13 cellular contexts compared by ENCODE assay signal in genomic region chr6:169046483-169047192, GRCh38.
DNase-seq lines count a peak whose midpoint lies in the region; ATAC-seq, FAIRE-seq and TF ChIP-seq lines count a peak whose summit lies in the region.
"Had no signal": no experiment of that assay in that cellular context is flagged by ENCODE, and none has a peak within 500 bp of the region (broad histone marks: within the 10 kb centered on the region; RNA-seq: fewer than 3 reads in every experiment).

No MANE protein-coding gene starts in this region.

- H3K79me2 ChIP-seq in GM23338 (replicated peaks; ENCODE audit: insufficient read depth), result no peaks in the 10 kb centered on the region

- FAIRE-seq in urothelium cell line (lab: Jason Lieb, UNC), result peak; percentile 48
- FAIRE-seq: small intestine had no signal

- H3K4me3 ChIP-seq in GM23338, result no peak overlapping the region

- H4K20me1 ChIP-seq in GM23338 (replicated peaks; ENCODE audit: insufficient read depth), result no peaks in the 10 kb centered on the region

- TF ChIP-seq CTCF in foreskin keratinocyte (conservative IDR thresholded peaks at IDR 0.05) (no peak), GM23338 (conservative IDR thresholded peaks at IDR 0.05; ENCODE audit: low read depth in 2 of 2) (no peak)

- intact Hi-C loops in activated T-helper 1 cell treated with anti-CD3 and anti-CD28 coated beads, Interleukin-12 subunit alpha, Interleukin-12 subunit beta, Interleukin-2, Interleukin-4 antibody, amounts not matched to agents 30 ng/mL and 10 ng/mL and 1 ng/mL, durations not matched to agents 14 hours and 24 hours and 36 hours (cut with micrococcal nuclease), result no loop called here

- H3F3A ChIP-seq in GM23338 (replicated peaks; ENCODE audit: low read depth), result no peaks in the 10 kb centered on the region

- H3K4me1 Mint-ChIP-seq in activated T-helper 1 cell treated with anti-CD3 and anti-CD28 coated beads, Interleukin-12 subunit alpha, Interleukin-12 subunit beta, Interleukin-2, Interleukin-4 antibody, amounts not matched to agents 30 ng/mL and 10 ng/mL and 1 ng/mL, durations not matched to agents 14 hours and 24 hours and 36 hours (ENCODE audit: low read depth), result no peaks in the 10 kb centered on the region
- H3K4me1 Mint-ChIP-seq in GM23338, result no peaks in the 10 kb centered on the region

- H3K27ac Mint-ChIP-seq in activated T-helper 1 cell treated with anti-CD3 and anti-CD28 coated beads, Interleukin-12 subunit alpha, Interleukin-12 subunit beta, Interleukin-2, Interleukin-4 antibody, amounts not matched to agents 30 ng/mL and 10 ng/mL and 1 ng/mL, durations not matched to agents 14 hours and 24 hours and 36 hours, result peak overlapping the region; percentile 37
- no peak overlapping the region for H3K27ac Mint-ChIP-seq in GM23338

- H3K27me3 Mint-ChIP-seq in activated T-helper 1 cell treated with anti-CD3 and anti-CD28 coated beads, Interleukin-12 subunit alpha, Interleukin-12 subunit beta, Interleukin-2, Interleukin-4 antibody, amounts not matched to agents 30 ng/mL and 10 ng/mL and 1 ng/mL, durations not matched to agents 14 hours and 24 hours and 36 hours (ENCODE audit: insufficient read depth), result no peaks in the 10 kb centered on the region
- H3K27me3 Mint-ChIP-seq in GM23338 (ENCODE audit: insufficient read depth, low read depth, poor library complexity), result peaks cover 5% of the 10 kb centered on the region

- H3K36me3 ChIP-seq in GM23338 (ENCODE audit: insufficient read depth), result no peaks in the 10 kb centered on the region

- H3K36me3 Mint-ChIP-seq in activated T-helper 1 cell treated with anti-CD3 and anti-CD28 coated beads, Interleukin-12 subunit alpha, Interleukin-12 subunit beta, Interleukin-2, Interleukin-4 antibody, amounts not matched to agents 30 ng/mL and 10 ng/mL and 1 ng/mL, durations not matched to agents 14 hours and 24 hours and 36 hours (ENCODE audit: low read depth), result no peaks in the 10 kb centered on the region
- no peaks in the 10 kb centered on the region for H3K36me3 Mint-ChIP-seq in GM23338 (ENCODE audit: low read depth)

- H3K4me1 ChIP-seq in foreskin keratinocyte (no peaks in the 10 kb centered on the region), GM23338 (ENCODE audit: insufficient read depth) (no peaks in the 10 kb centered on the region)

- DNase-seq in NCI-H2029 treated with DMSO at 0.1 percent for 48 hours (lab: John Stamatoyannopoulos, UW) (peak; percentile 33), NCI-H2029 (lab: John Stamatoyannopoulos, UW) (no peak), foreskin keratinocyte (peak in 1 of 2 donors; percentile 53), urothelium cell line (ENCODE audit: low spot score) (peak; percentile 71), GF-D8 (lab: John Stamatoyannopoulos, UW) (no peak), GM23338 (ENCODE audit: low spot score) (no peak)
- DNase-seq in activated T-helper 1 cell treated with anti-CD3 and anti-CD28 coated beads, Interleukin-12 subunit alpha, Interleukin-12 subunit beta, Interleukin-2, Interleukin-4 antibody, amounts not matched to agents 30 ng/mL and 10 ng/mL and 1 ng/mL, durations not matched to agents 14 hours and 24 hours and 36 hours (ENCODE audit: low spot score), result no peak
- DNase-seq: COR-L47; effector CD8-positive, alpha-beta T cell; NCI-H2227 treated with DMSO at 0.1 percent for 48 hours; small intestine had no signal

- no peak overlapping the region for H3K4me3 Mint-ChIP-seq in activated T-helper 1 cell treated with anti-CD3 and anti-CD28 coated beads, Interleukin-12 subunit alpha, Interleukin-12 subunit beta, Interleukin-2, Interleukin-4 antibody, amounts not matched to agents 30 ng/mL and 10 ng/mL and 1 ng/mL, durations not matched to agents 14 hours and 24 hours and 36 hours
- H3K4me3 Mint-ChIP-seq in GM23338, result no peak overlapping the region

- H3K9me3 Mint-ChIP-seq in activated T-helper 1 cell treated with anti-CD3 and anti-CD28 coated beads, Interleukin-12 subunit alpha, Interleukin-12 subunit beta, Interleukin-2, Interleukin-4 antibody, amounts not matched to agents 30 ng/mL and 10 ng/mL and 1 ng/mL, durations not matched to agents 14 hours and 24 hours and 36 hours, result no peaks in the 10 kb centered on the region
- no peaks in the 10 kb centered on the region for H3K9me3 Mint-ChIP-seq in GM23338

- H3K4me2 ChIP-seq in GM23338, result no peak overlapping the region

- no peak overlapping the region for H2AFZ ChIP-seq in GM23338

- H3K27me3 ChIP-seq in foreskin keratinocyte (no peaks in the 10 kb centered on the region), GM23338 (ENCODE audit: insufficient read depth) (no peaks in the 10 kb centered on the region)

- ATAC-seq in foreskin keratinocyte, result peak; percentile 41
- ATAC-seq in HG03139 (IDR thresholded peaks at IDR 0.05; ENCODE audit: unreplicated experiment), result no peak
- ATAC-seq in GM23338, result no peak

- H3K9me2 ChIP-seq in GM23338 (ENCODE audit: insufficient read depth), result 0 out of 2 replicates have a peak, but pooled peaks cover 3% of the 10 kb centered on the region

- H3K27ac ChIP-seq in foreskin keratinocyte (no peak overlapping the region), GM23338 (ENCODE audit: low read depth) (no peak overlapping the region)
- H3K27ac ChIP-seq: 22Rv1 had no signal

TF ChIP-seq in GM23338, 12 proteins besides CTCF, POLR2A, EP300 and RAD21 (continues in another document):
- TF ChIP-seq, protein P1, sequence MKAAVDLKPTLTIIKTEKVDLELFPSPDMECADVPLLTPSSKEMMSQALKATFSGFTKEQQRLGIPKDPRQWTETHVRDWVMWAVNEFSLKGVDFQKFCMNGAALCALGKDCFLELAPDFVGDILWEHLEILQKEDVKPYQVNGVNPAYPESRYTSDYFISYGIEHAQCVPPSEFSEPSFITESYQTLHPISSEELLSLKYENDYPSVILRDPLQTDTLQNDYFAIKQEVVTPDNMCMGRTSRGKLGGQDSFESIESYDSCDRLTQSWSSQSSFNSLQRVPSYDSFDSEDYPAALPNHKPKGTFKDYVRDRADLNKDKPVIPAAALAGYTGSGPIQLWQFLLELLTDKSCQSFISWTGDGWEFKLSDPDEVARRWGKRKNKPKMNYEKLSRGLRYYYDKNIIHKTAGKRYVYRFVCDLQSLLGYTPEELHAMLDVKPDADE (IDR thresholded peaks at IDR 0.05), result no peak
- TF ChIP-seq EZH2 (IDR thresholded peaks at IDR 0.05; ENCODE audit: low read depth, unreplicated experiment) (no peak), EZH2phosphoT487 (IDR thresholded peaks at IDR 0.05; ENCODE audit: unreplicated experiment) (no peak), CREB1 (CRISPR knock-in tag; IDR thresholded peaks at IDR 0.05; ENCODE audit: low read depth) (no peak), JUNB (IDR thresholded peaks at IDR 0.05; ENCODE audit: unreplicated experiment) (no peak), STAT1 (IDR thresholded peaks at IDR 0.05; ENCODE audit: unreplicated experiment) (no peak), POLR2AphosphoS5 (IDR thresholded peaks at IDR 0.05; ENCODE audit: low read depth) (no peak)
- TF ChIP-seq, protein P2, sequence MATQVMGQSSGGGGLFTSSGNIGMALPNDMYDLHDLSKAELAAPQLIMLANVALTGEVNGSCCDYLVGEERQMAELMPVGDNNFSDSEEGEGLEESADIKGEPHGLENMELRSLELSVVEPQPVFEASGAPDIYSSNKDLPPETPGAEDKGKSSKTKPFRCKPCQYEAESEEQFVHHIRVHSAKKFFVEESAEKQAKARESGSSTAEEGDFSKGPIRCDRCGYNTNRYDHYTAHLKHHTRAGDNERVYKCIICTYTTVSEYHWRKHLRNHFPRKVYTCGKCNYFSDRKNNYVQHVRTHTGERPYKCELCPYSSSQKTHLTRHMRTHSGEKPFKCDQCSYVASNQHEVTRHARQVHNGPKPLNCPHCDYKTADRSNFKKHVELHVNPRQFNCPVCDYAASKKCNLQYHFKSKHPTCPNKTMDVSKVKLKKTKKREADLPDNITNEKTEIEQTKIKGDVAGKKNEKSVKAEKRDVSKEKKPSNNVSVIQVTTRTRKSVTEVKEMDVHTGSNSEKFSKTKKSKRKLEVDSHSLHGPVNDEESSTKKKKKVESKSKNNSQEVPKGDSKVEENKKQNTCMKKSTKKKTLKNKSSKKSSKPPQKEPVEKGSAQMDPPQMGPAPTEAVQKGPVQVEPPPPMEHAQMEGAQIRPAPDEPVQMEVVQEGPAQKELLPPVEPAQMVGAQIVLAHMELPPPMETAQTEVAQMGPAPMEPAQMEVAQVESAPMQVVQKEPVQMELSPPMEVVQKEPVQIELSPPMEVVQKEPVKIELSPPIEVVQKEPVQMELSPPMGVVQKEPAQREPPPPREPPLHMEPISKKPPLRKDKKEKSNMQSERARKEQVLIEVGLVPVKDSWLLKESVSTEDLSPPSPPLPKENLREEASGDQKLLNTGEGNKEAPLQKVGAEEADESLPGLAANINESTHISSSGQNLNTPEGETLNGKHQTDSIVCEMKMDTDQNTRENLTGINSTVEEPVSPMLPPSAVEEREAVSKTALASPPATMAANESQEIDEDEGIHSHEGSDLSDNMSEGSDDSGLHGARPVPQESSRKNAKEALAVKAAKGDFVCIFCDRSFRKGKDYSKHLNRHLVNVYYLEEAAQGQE (IDR thresholded peaks at IDR 0.05; ENCODE audit: unreplicated experiment), result no peak

Comparison
In these comparisons a context has a peak if more than half of its experiments do, and no peak if none do; other contexts are left out.
1. DNase-seq: peak in NCI-H2029 treated with DMSO at 0.1 percent for 48 hours (single experiment) and urothelium cell line (single experiment); none in NCI-H2029 (single experiment), activated T-helper 1 cell treated with anti-CD3 and anti-CD28 coated beads, Interleukin-12 subunit alpha, Interleukin-12 subunit beta, Interleukin-2, Interleukin-4 antibody, amounts not matched to agents 30 ng/mL and 10 ng/mL and 1 ng/mL, durations not matched to agents 14 hours and 24 hours and 36 hours (single experiment), GF-D8 (single experiment) and GM23338 (single experiment).